Comparison of ENCODE assay signal across 18 cellular contexts in the genomic region with DNA sequence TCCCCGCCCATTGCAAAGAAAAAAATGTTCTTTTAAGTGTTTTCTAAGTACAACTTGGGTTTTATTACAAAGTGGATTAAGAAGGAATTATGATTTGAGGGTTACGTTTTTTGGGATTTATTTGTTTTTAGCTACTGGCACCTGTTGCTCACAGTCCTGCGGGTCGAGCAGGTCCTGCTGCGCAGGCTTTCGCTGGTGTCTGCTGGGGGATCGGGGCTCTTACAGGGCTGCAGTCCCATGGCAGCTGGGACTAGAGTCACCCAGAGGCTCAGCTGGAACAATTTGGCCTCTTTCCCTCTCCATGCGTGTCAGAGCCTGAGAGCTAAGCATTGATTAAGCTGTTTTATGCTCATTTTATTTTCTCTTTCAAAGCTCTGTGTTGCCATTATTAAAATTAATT. TPM values are rescaled to one million over a fixed set of nuclear protein-coding genes. Genes with fewer than 3 reads are reported as not detected.
DNase-seq lines count a peak whose midpoint lies in the region; ATAC-seq and TF ChIP-seq lines count a peak whose summit lies in the region.
"Had no signal": no experiment of that assay in that cellular context is flagged by ENCODE, and none has a peak within 500 bp of the region (broad histone marks: within the 10 kb centered on the region; RNA-seq: fewer than 3 reads in every experiment).

No MANE protein-coding gene starts in this region.

- TF ChIP-seq POLR2A in spleen (IDR thresholded peaks at IDR 0.05), result no peak

- H3K27me3 Mint-ChIP-seq in CD4-positive, alpha-beta T cell, result no peaks in the 10 kb centered on the region
- H3K27me3 Mint-ChIP-seq in stimulated activated naive B cell treated with anti-CD40 and anti-IgM and Interleukin-4, amounts not matched to agents 10 μg/mL and 1 μg/mL and 100 μg/mL, for 72 hours, result no peaks in the 10 kb centered on the region
- H3K27me3 Mint-ChIP-seq: B cell had no signal

- peaks cover 17 to 100% (median 98%) of the 10 kb centered on the region in 6 donors for H3K36me3 ChIP-seq in spleen

- CTCF ChIA-PET in CD4-positive, alpha-beta T cell (lab: Charles Lee), result interaction anchor here (1.3 kb wide), 1 partner anchor 138 kb away, joined by 5 read pairs; no protein-coding TSS in a partner anchor

- peaks cover 89% of the 10 kb centered on the region for H3K36me3 Mint-ChIP-seq in CD4-positive, alpha-beta T cell (ENCODE audit: low read depth)
- peaks cover 25 to 38% of the 10 kb centered on the region in 2 donors for H3K36me3 Mint-ChIP-seq in stimulated activated naive B cell treated with anti-CD40 and anti-IgM and Interleukin-4, amounts not matched to agents 10 μg/mL and 1 μg/mL and 100 μg/mL, for 72 hours

- in situ Hi-C loops in G401 (cut with HindIII; ENCODE audit: low sequenced_read_pairs), result no loop called here

- no peaks in the 10 kb centered on the region for H3K4me1 Mint-ChIP-seq in CD4-positive, alpha-beta T cell (ENCODE audit: low read depth)
- no peaks in the 10 kb centered on the region for H3K4me1 Mint-ChIP-seq in stimulated activated naive B cell treated with anti-CD40 and anti-IgM and Interleukin-4, amounts not matched to agents 10 μg/mL and 1 μg/mL and 100 μg/mL, for 72 hours
- H3K4me1 Mint-ChIP-seq: B cell had no signal

- H3K9me3 Mint-ChIP-seq in CD4-positive, alpha-beta T cell, result no peaks in the 10 kb centered on the region
- H3K9me3 Mint-ChIP-seq in stimulated activated naive B cell treated with anti-CD40 and anti-IgM and Interleukin-4, amounts not matched to agents 10 μg/mL and 1 μg/mL and 100 μg/mL, for 72 hours, result no peaks in the 10 kb centered on the region
- H3K9me3 Mint-ChIP-seq: CD8-positive, alpha-beta T cell had no signal

- ATAC-seq in CD4-positive, alpha-beta T cell (ENCODE audit: poor library complexity), result no peak
- ATAC-seq in stimulated activated naive B cell treated with anti-CD40 and anti-IgM and Interleukin-4, amounts not matched to agents 10 μg/mL and 1 μg/mL and 100 μg/mL, for 72 hours (replicated peaks), result no peak
- ATAC-seq: CD8-positive, alpha-beta T cell; HCT116 had no signal

- DNase-seq in activated effector memory CD4-positive, alpha-beta T cell treated with anti-CD3 and anti-CD28 coated beads, Interleukin-2, amount 50 U/mL, for 16 hours, result peak; percentile 28
- no peak for DNase-seq in activated effector memory CD4-positive, alpha-beta T cell treated with Interleukin-2 at 50 U/mL for 16 hours
- no peak for DNase-seq in CD4-positive, alpha-beta T cell
- DNase-seq in globus pallidus (ENCODE audit: low spot score) (peak; percentile 31), spleen (peak; percentile 58), G401 (ENCODE audit: low spot score) (no peak)
- no peak for DNase-seq in stimulated activated naive B cell treated with anti-CD40 and anti-IgM and Interleukin-4, amounts not matched to agents 10 μg/mL and 1 μg/mL and 100 μg/mL, for 72 hours
- DNase-seq: ACHN; C1 segment of cervical spinal cord; CD8-positive, alpha-beta T cell; COR-L47; DMS153; DMS79 treated with DMSO at 0.1 percent for 48 hours; EL; GDM1; IMR-90 had no signal

- H3K27ac ChIP-seq in CD4-positive, alpha-beta T cell (ENCODE audit: low read depth, low read length), result no peak overlapping the region
- H3K27ac ChIP-seq in spleen, result no peak overlapping the region

- POLR2A ChIA-PET in CD4-positive, alpha-beta T cell (lab: Charles Lee), result interaction anchor here (1.6 kb wide), 1 partner anchor 55 kb away, joined by 6 read pairs; no protein-coding TSS in a partner anchor

- no peaks in the 10 kb centered on the region for H3K9me3 ChIP-seq in CD4-positive, alpha-beta T cell (ENCODE audit: control insufficient read depth, low read length)
- no peaks in the 10 kb centered on the region for H3K9me3 ChIP-seq in spleen

- 90 to 97% (median 95%) methylated on average over 8 of the region's 8 CpGs for WGBS in spleen, 5 donors

- TF ChIP-seq CTCF in CD4-positive, alpha-beta T cell (IDR thresholded peaks at IDR 0.05), result no peak
- TF ChIP-seq CTCF in spleen (IDR thresholded peaks at IDR 0.05 in 8 of 11, conservative IDR thresholded peaks at IDR 0.05 in 3 of 11), result no peak

- H3K4me3 Mint-ChIP-seq in CD4-positive, alpha-beta T cell, result no peak overlapping the region
- no peak overlapping the region for H3K4me3 Mint-ChIP-seq in stimulated activated naive B cell treated with anti-CD40 and anti-IgM and Interleukin-4, amounts not matched to agents 10 μg/mL and 1 μg/mL and 100 μg/mL, for 72 hours
- H3K4me3 Mint-ChIP-seq: B cell; CD8-positive, alpha-beta T cell had no signal

- no peaks in the 10 kb centered on the region for H3K4me1 ChIP-seq in spleen

- H3K4me3 ChIP-seq in spleen, result no peak overlapping the region

- peak overlapping the region; percentile 42 for H3K27ac Mint-ChIP-seq in CD4-positive, alpha-beta T cell
- H3K27ac Mint-ChIP-seq in stimulated activated naive B cell treated with anti-CD40 and anti-IgM and Interleukin-4, amounts not matched to agents 10 μg/mL and 1 μg/mL and 100 μg/mL, for 72 hours, result no peak overlapping the region
- H3K27ac Mint-ChIP-seq: B cell had no signal

- intact Hi-C loops in CD4-positive, alpha-beta T cell (cut with DNase I, micrococcal nuclease), result no loop called here
- intact Hi-C loops in spleen (cut with DNase I; ENCODE audit: low total_unique reads), result no loop called here

- H3K27me3 ChIP-seq in CD4-positive, alpha-beta T cell (ENCODE audit: control insufficient read depth, insufficient read depth, low read length), result no peaks in the 10 kb centered on the region
- H3K27me3 ChIP-seq in spleen (replicated peaks in 1 of 7), result no peaks in the 10 kb centered on the region

RNA-seq across cellular contexts. Expression of a gene that starts 55.6 kb away (rescaled TPM):
- 100 to 1,000 TPM; 286 to 293 TPM for total RNA-seq in CD4-positive, alpha-beta T cell
- 100 to 1,000 TPM; 270 to 446 (median 403) TPM for total RNA-seq in spleen
- 10 to 100 TPM; 65.9 to 85.8 (median 70.5) TPM for polyA plus RNA-seq in spleen
- total RNA-seq in G401 (2014; rRNA removed; shearing (Covaris generic)), result 116 and 187 TPM in 2 replicates

Comparison
In these comparisons a context has a peak if more than half of its experiments do, and no peak if none do; other contexts are left out.
1. DNase-seq: peak in activated effector memory CD4-positive, alpha-beta T cell treated with anti-CD3 and anti-CD28 coated beads, Interleukin-2, amount 50 U/mL, for 16 hours (single experiment), globus pallidus (single experiment) and spleen (single experiment); none in activated effector memory CD4-positive, alpha-beta T cell treated with Interleukin-2 at 50 U/mL for 16 hours (single experiment), CD4-positive, alpha-beta T cell (0 of 10), G401 (single experiment) and stimulated activated naive B cell treated with anti-CD40 and anti-IgM and Interleukin-4, amounts not matched to agents 10 μg/mL and 1 μg/mL and 100 μg/mL, for 72 hours (single experiment).